Comparison of ENCODE assay signal across 20 cellular contexts in genomic region chr6:108604156-108604555, GRCh38. TPM values are rescaled to one million over a fixed set of nuclear protein-coding genes. Genes with fewer than 3 reads are reported as not detected.
DNase-seq lines count a peak whose midpoint lies in the region; ATAC-seq and TF ChIP-seq lines count a peak whose summit lies in the region.
"Had no signal": no experiment of that assay in that cellular context is flagged by ENCODE, and none has a peak within 500 bp of the region (broad histone marks: within the 10 kb centered on the region; RNA-seq: fewer than 3 reads in every experiment).

No MANE protein-coding gene starts in this region.

- H3K27ac Mint-ChIP-seq in MCF 10A (ENCODE audit: low read depth, unreplicated experiment), result peak overlapping the region; percentile 31
- peak overlapping the region; percentile 37 to 73 (median 38) for H3K27ac Mint-ChIP-seq in nephron
- H3K27ac Mint-ChIP-seq: B cell; CD4-positive, CD25-positive, alpha-beta regulatory T cell; CD8-positive, alpha-beta T cell had no signal

- no peak for ATAC-seq in GM21515 (IDR thresholded peaks at IDR 0.05; ENCODE audit: unreplicated experiment)
- ATAC-seq in GM21619 (IDR thresholded peaks at IDR 0.05; ENCODE audit: unreplicated experiment), result no peak
- ATAC-seq: CD8-positive, alpha-beta T cell had no signal

- BruUV-seq in MCF 10A (replicated peaks; lab: Mats Ljungman, UMichigan) (no TSS peak), mammary epithelial cell (replicated peaks; lab: Mats Ljungman, UMichigan) (no TSS peak)

- WGBS in mammary epithelial cell (ENCODE audit: low coverage, missing lambda C conversion rate), result 98% methylated on average over 5 of the region's 5 CpGs
- 98% methylated on average over 5 of the region's 5 CpGs for WGBS in smooth muscle cell (ENCODE audit: low lambda C conversion rate)

- H3K4me2 ChIP-seq in mammary epithelial cell (ENCODE audit: insufficient read depth, low read depth, low read length), result no peak overlapping the region
- H3K4me2 ChIP-seq in MM.1S (ENCODE audit: low read depth, low read length), result peak overlapping the region; percentile 51
- no peak overlapping the region for H3K4me2 ChIP-seq in smooth muscle cell
- H3K4me2 ChIP-seq: BLaER1 had no signal

- H3K27me3 Mint-ChIP-seq in MCF 10A (ENCODE audit: insufficient read depth, unreplicated experiment), result no peaks in the 10 kb centered on the region
- no peaks in the 10 kb centered on the region for H3K27me3 Mint-ChIP-seq in nephron (ENCODE audit: low read depth)
- H3K27me3 Mint-ChIP-seq: B cell; CD4-positive, CD25-positive, alpha-beta regulatory T cell had no signal

- H2AFZ ChIP-seq in mammary epithelial cell (ENCODE audit: low read depth, low read length), result no peak overlapping the region
- H2AFZ ChIP-seq in MM.1S (ENCODE audit: low read length), result no peak overlapping the region
- no peak overlapping the region for H2AFZ ChIP-seq in smooth muscle cell (ENCODE audit: low read depth)
- H2AFZ ChIP-seq: GM23248 had no signal

- H3K4me3 ChIP-seq in mammary epithelial cell (replicated peaks in 1 of 3; ENCODE audit: insufficient read depth in 1 of 3, low read depth in 2 of 3, low read length in 3 of 3) (no peak overlapping the region), MM.1S (ENCODE audit: low read length) (no peak overlapping the region), smooth muscle cell (no peak overlapping the region)
- H3K4me3 ChIP-seq: BLaER1, GM23248 had no signal

- no peak overlapping the region for H3K4me3 Mint-ChIP-seq in MCF 10A (ENCODE audit: unreplicated experiment)
- H3K4me3 Mint-ChIP-seq in nephron, result no peak overlapping the region
- H3K4me3 Mint-ChIP-seq: B cell; CD4-positive, CD25-positive, alpha-beta regulatory T cell; CD8-positive, alpha-beta T cell had no signal

- DNase-seq in MCF 10A (ENCODE audit: unreplicated experiment) (no peak), mammary epithelial cell (no peak), MM.1S (no peak), smooth muscle cell (lab: John Stamatoyannopoulos, UW; ENCODE audit: unreplicated experiment) (no peak), NCI-H2107 treated with DMSO at 0.1 percent for 48 hours (lab: John Stamatoyannopoulos, UW; ENCODE audit: unreplicated experiment) (no peak)
- DNase-seq: Caco-2; CD4-positive, CD25-positive, alpha-beta regulatory T cell; CD8-positive, alpha-beta T cell; DMS153; DND-41; GM23248; H7; HCEC 1CT had no signal

- H3K36me3 Mint-ChIP-seq in MCF 10A (ENCODE audit: insufficient read depth, unreplicated experiment), result peaks cover 49% of the 10 kb centered on the region
- H3K36me3 Mint-ChIP-seq in nephron (ENCODE audit: low read depth), result peaks cover 3% of the 10 kb centered on the region

- H3K9me2 ChIP-seq in MM.1S (replicated peaks; ENCODE audit: insufficient read depth, low read length), result no peaks in the 10 kb centered on the region

- peaks cover 88% of the 10 kb centered on the region for H3K79me2 ChIP-seq in mammary epithelial cell (ENCODE audit: insufficient read depth, low read length)
- peaks cover 100% of the 10 kb centered on the region for H3K79me2 ChIP-seq in MM.1S (ENCODE audit: low read length)
- peaks cover 91% of the 10 kb centered on the region for H3K79me2 ChIP-seq in smooth muscle cell (ENCODE audit: low read depth)

- H3K9me3 Mint-ChIP-seq in MCF 10A (ENCODE audit: unreplicated experiment), result no peaks in the 10 kb centered on the region
- H3K9me3 Mint-ChIP-seq in nephron, result no peaks in the 10 kb centered on the region
- H3K9me3 Mint-ChIP-seq: CD4-positive, CD25-positive, alpha-beta regulatory T cell; CD8-positive, alpha-beta T cell had no signal

- H3K36me3 ChIP-seq in mammary epithelial cell (ENCODE audit: insufficient read depth, low read length) (no peaks in the 10 kb centered on the region), MM.1S (replicated peaks; ENCODE audit: insufficient read depth, low read length) (peaks cover 2% of the 10 kb centered on the region; the same call in 1 of the 2 replicates), smooth muscle cell (ENCODE audit: low read depth) (no peaks in the 10 kb centered on the region)
- H3K36me3 ChIP-seq: BLaER1 had no signal

- POLR2A ChIA-PET in MCF 10A (lab: Yijun Ruan, JAX), result interaction anchor here (0.8 to 2.0 kb wide), 3 partner anchors 16 to 207 kb away, joined by 3 to 6 read pairs (median 4); no protein-coding TSS in a partner anchor

- H4K20me1 ChIP-seq in mammary epithelial cell (ENCODE audit: insufficient read depth, low read length), result no peaks in the 10 kb centered on the region
- no peaks in the 10 kb centered on the region for H4K20me1 ChIP-seq in MM.1S (ENCODE audit: insufficient read depth, low read length)
- peaks cover 52% of the 10 kb centered on the region for H4K20me1 ChIP-seq in smooth muscle cell (ENCODE audit: low read depth)

- intact Hi-C loops in MCF 10A (cut with micrococcal nuclease) (no loop called here), mammary epithelial cell (cut with micrococcal nuclease) (no loop called here)

- TF ChIP-seq CTCF in MCF 10A (IDR thresholded peaks at IDR 0.05; ENCODE audit: unreplicated experiment) (no peak), mammary epithelial cell (conservative IDR thresholded peaks at IDR 0.05 in 1 of 2, IDR thresholded peaks at IDR 0.05 in 1 of 2; ENCODE audit: extremely low read depth in 1 of 2, insufficient read depth in 1 of 2, low read depth in 1 of 2, low read length in 2 of 2) (no peak), MM.1S (IDR thresholded peaks at IDR 0.05; ENCODE audit: low read length) (no peak), nephron (IDR thresholded peaks at IDR 0.05; ENCODE audit: unreplicated experiment in 3 of 3) (no peak), smooth muscle cell (IDR thresholded peaks at IDR 0.05; ENCODE audit: borderline replicate concordance, insufficient read depth, poor library complexity, severe bottlenecking) (no peak)

- in situ Hi-C loops in mammary epithelial cell (cut with MboI; ENCODE audit: low sequenced_read_pairs in 2 of 2), result no loop called here

- H3K27me3 ChIP-seq in mammary epithelial cell (ENCODE audit: insufficient read depth, low read length) (no peaks in the 10 kb centered on the region), MM.1S (replicated peaks; ENCODE audit: insufficient read depth, low read length) (no peaks in the 10 kb centered on the region), smooth muscle cell (ENCODE audit: low read depth) (no peaks in the 10 kb centered on the region)
- H3K27me3 ChIP-seq: BLaER1 had no signal

- H3K4me1 ChIP-seq in mammary epithelial cell (ENCODE audit: insufficient read depth, low read length) (peaks cover 10% of the 10 kb centered on the region), MM.1S (ENCODE audit: low read length) (peaks cover 81% of the 10 kb centered on the region), smooth muscle cell (ENCODE audit: low read depth) (peaks cover 18% of the 10 kb centered on the region)
- H3K4me1 ChIP-seq: BLaER1 had no signal

- H3K27ac ChIP-seq in mammary epithelial cell (ENCODE audit: insufficient read depth, low read depth, low read length) (no peak overlapping the region), MM.1S (ENCODE audit: low read length) (peak overlapping the region; percentile 97), smooth muscle cell (ENCODE audit: low read depth) (peak overlapping the region; percentile 22)
- H3K27ac ChIP-seq: 22Rv1, BLaER1, C4-2B, GM23248 had no signal

- dilution Hi-C loops in mammary epithelial cell (cut with HindIII; ENCODE audit: low sequenced_read_pairs), result no loop called here

- H3K4me1 Mint-ChIP-seq in MCF 10A (ENCODE audit: insufficient read depth, unreplicated experiment), result peaks cover 22% of the 10 kb centered on the region
- H3K4me1 Mint-ChIP-seq in nephron, result peaks cover 72% of the 10 kb centered on the region

- H3K9me3 ChIP-seq in mammary epithelial cell (replicated peaks; ENCODE audit: insufficient read depth, low read length), result no peaks in the 10 kb centered on the region
- H3K9me3 ChIP-seq in MM.1S (replicated peaks; ENCODE audit: insufficient read depth, low read length), result no peaks in the 10 kb centered on the region
- no peaks in the 10 kb centered on the region for H3K9me3 ChIP-seq in smooth muscle cell (replicated peaks; ENCODE audit: low read depth)
- H3K9me3 ChIP-seq: BLaER1, Caco-2 had no signal

- peaks cover 79% of the 10 kb centered on the region for H3F3A ChIP-seq in MM.1S (ENCODE audit: insufficient read depth, low read length)
- H3F3A ChIP-seq in smooth muscle cell (ENCODE audit: low read depth), result peaks cover 7% of the 10 kb centered on the region

- H3K9ac ChIP-seq in mammary epithelial cell (ENCODE audit: insufficient read depth, low read length) (no peak overlapping the region), MM.1S (ENCODE audit: low read length) (peak overlapping the region; percentile 6; the same call in 1 of the 2 replicates), smooth muscle cell (ENCODE audit: low read depth) (no peak overlapping the region)
- H3K9ac ChIP-seq: BLaER1, GM23248 had no signal

- CTCF ChIA-PET in MCF 10A (lab: Yijun Ruan, JAX) (interaction anchor here (0.7 kb wide), 1 partner anchor 48 kb away, joined by 5 read pairs; no protein-coding TSS in a partner anchor), mammary epithelial cell (lab: Charles Lee; ENCODE audit: low non-redundant PET) (no interaction called here)

RNA-seq across cellular contexts. Expression of gene FOXO3, which starts 43.4 kb away (rescaled TPM):
- total RNA-seq in MCF 10A (2022) (51.9 and 53.0 TPM in 2 replicates), mammary epithelial cell (10 to 100 TPM; 31.2 to 53.5 TPM), smooth muscle cell (36.2 and 40.3 TPM in 2 replicates)
- polyA plus RNA-seq in mammary epithelial cell (23.3 TPM), smooth muscle cell (34.7 and 35.9 TPM in 2 replicates)
- 73.1 TPM for polyA minus RNA-seq in mammary epithelial cell
